Comparison of ENCODE assay signal across 10 cellular contexts in genomic region chr19:31548941-31549340, GRCh38.
DNase-seq lines count a peak whose midpoint lies in the region; ATAC-seq, FAIRE-seq and TF ChIP-seq lines count a peak whose summit lies in the region.
"Had no signal": no experiment of that assay in that cellular context is flagged by ENCODE, and none has a peak within 500 bp of the region (broad histone marks: within the 10 kb centered on the region; RNA-seq: fewer than 3 reads in every experiment).

No MANE protein-coding gene starts in this region.

- CTCF ChIA-PET in Panc1 (lab: Charles Lee) = interaction anchor here (0.5 kb wide), 1 partner anchor 28 kb away, joined by 3 read pairs; no protein-coding TSS in a partner anchor

- H3K9me3 ChIP-seq in Panc1 (ENCODE audit: control insufficient read depth, insufficient read depth, low read depth, low read length) (no peaks in the 10 kb centered on the region), small intestine (ENCODE audit: control insufficient read depth, low read depth) (no peaks in the 10 kb centered on the region)
- H3K9me3 ChIP-seq: ovary had no signal

- H3K36me3 ChIP-seq in Panc1 (ENCODE audit: control insufficient read depth, insufficient read depth, low read length) (no peaks in the 10 kb centered on the region), small intestine (ENCODE audit: control insufficient read depth in 2 of 2, insufficient read depth in 2 of 2, low read length in 2 of 2) (no peaks in the 10 kb centered on the region)
- H3K36me3 ChIP-seq: ovary had no signal

- POLR2A ChIA-PET in Panc1 (lab: Charles Lee) = no interaction called here

- intact Hi-C loops in Panc1 (cut with micrococcal nuclease; ENCODE audit: unreplicated experiment) (no loop called here), posterior vena cava (cut with DNase I) (no loop called here)

- TF ChIP-seq CTCF in Panc1 (IDR thresholded peaks at IDR 0.05) = peak; percentile 67

- in situ Hi-C loops in Panc1 (cut with HindIII; ENCODE audit: low pct_unique_long_range_greater_than_20kb, low sequenced_read_pairs) = no loop called here

- WGBS in small intestine, 3 donors = 65 to 82% (median 74%) methylated on average over 4 of the region's 4 CpGs

- no peak overlapping the region for H3K4me3 ChIP-seq in Panc1 (ENCODE audit: low read depth in 2 of 2, low read length in 2 of 2)
- no peak overlapping the region for H3K4me3 ChIP-seq in small intestine (ENCODE audit: low read depth in 1 of 2, low read length in 2 of 2)
- H3K4me3 ChIP-seq: ovary had no signal

- peak; percentile 57 for DNase-seq in NCI-H82 (lab: John Stamatoyannopoulos, UW)
- no peak for DNase-seq in NCI-H82 treated with DMSO at 0.1 percent for 48 hours (lab: John Stamatoyannopoulos, UW; ENCODE audit: unreplicated experiment)
- DNase-seq in Panc1 (ENCODE audit: low read depth, low spot score) = no peak
- peak; percentile 10 for DNase-seq in foreskin melanocyte
- peak; percentile 5 for DNase-seq in small intestine
- no peak for DNase-seq in posterior vena cava (ENCODE audit: low spot score)
- DNase-seq in ecto neural progenitor cell (ENCODE audit: low spot score) = no peak
- DNase-seq in mesenteric fat pad (ENCODE audit: low spot score) = no peak
- DNase-seq: ovary; stimulated activated naive CD4-positive, alpha-beta T cell had no signal

- H3K27ac ChIP-seq in Panc1 (ENCODE audit: low read length) (no peak overlapping the region), small intestine (ENCODE audit: low read depth in 1 of 2, low read length in 1 of 2) (no peak overlapping the region)
- H3K27ac ChIP-seq: ovary had no signal

- no TSS peak for BruUV-seq in Panc1 (replicated peaks; lab: Mats Ljungman, UMichigan)

- FAIRE-seq in small intestine (lab: Jason Lieb, UNC) = no peak

- H3K4me1 ChIP-seq in Panc1 (ENCODE audit: control insufficient read depth, insufficient read depth, low read length) = no peaks in the 10 kb centered on the region
- no peaks in the 10 kb centered on the region for H3K4me1 ChIP-seq in small intestine (ENCODE audit: control insufficient read depth in 2 of 2, insufficient read depth in 1 of 2, low read depth in 1 of 2, low read length in 1 of 2)

- H3K27me3 ChIP-seq in Panc1 (ENCODE audit: control insufficient read depth, insufficient read depth, low read length) (no peaks in the 10 kb centered on the region), small intestine (ENCODE audit: control insufficient read depth in 2 of 2, insufficient read depth in 2 of 2, low read length in 2 of 2) (no peaks in the 10 kb centered on the region)
- H3K27me3 ChIP-seq: ovary had no signal

- ATAC-seq in Panc1 = no peak

Comparison
In these comparisons a context has a peak if more than half of its experiments do, and no peak if none do; other contexts are left out.
1. DNase-seq: peak in NCI-H82 (single experiment), foreskin melanocyte (single experiment) and small intestine (single experiment); none in NCI-H82 treated with DMSO at 0.1 percent for 48 hours (single experiment), Panc1 (single experiment), posterior vena cava (single experiment), ecto neural progenitor cell (single experiment) and mesenteric fat pad (single experiment).